ENCODE assay signal across 24 cellular contexts in the genomic region with DNA sequence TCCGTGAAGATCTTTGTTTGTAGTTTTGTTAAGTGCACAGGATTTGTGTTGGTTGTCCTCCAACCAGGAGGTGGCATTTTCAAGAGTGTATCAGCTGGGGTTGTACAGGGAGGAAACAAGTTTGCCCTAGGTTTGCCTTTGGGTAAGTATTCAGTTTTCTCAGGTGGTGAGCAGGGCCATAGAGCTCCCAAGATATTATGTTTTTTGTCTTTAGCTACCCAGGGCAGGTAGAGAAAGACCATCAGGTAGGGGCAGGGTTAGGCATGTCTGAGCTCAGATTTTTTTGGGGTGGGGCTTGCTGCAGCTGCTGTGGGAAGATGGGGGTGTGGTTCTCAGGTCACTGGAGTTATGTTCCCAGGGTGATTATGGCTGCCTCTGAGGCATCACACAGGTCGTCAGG.
"Had no signal": no experiment of that assay in that cellular context is flagged by ENCODE, and none has a peak within 500 bp of the region (broad histone marks: within the 10 kb centered on the region; RNA-seq: fewer than 3 reads in every experiment).

No MANE protein-coding gene starts in this region.

- H3K4me1 ChIP-seq: colonic mucosa, esophagus squamous epithelium, foreskin keratinocyte, gastrocnemius medialis, gastroesophageal sphincter, heart left ventricle, heart right ventricle had no signal

- ATAC-seq: effector memory CD8-positive, alpha-beta T cell; esophagus mucosa; foreskin keratinocyte; gastrocnemius medialis; gastroesophageal sphincter; heart left ventricle; heart right ventricle had no signal

- H3K9me3 ChIP-seq: colonic mucosa, esophagus squamous epithelium, gastrocnemius medialis, gastroesophageal sphincter, heart left ventricle had no signal

- H3K4me3 Mint-ChIP-seq: dendritic cell treated with granulocyte-macrophage colony-stimulating factor and Interleukin-4, amounts not matched to agents 40 ng/mL and 50 ng/mL, for 4 days; effector memory CD8-positive, alpha-beta T cell; endodermal cell had no signal

- H3K27ac Mint-ChIP-seq: dendritic cell treated with granulocyte-macrophage colony-stimulating factor and Interleukin-4, amounts not matched to agents 40 ng/mL and 50 ng/mL, for 4 days; effector memory CD8-positive, alpha-beta T cell; endodermal cell had no signal

- H3K27ac ChIP-seq: colonic mucosa, coronary artery, dorsolateral prefrontal cortex, epithelial cell of prostate, esophagus squamous epithelium, foreskin keratinocyte, gastrocnemius medialis, gastroesophageal sphincter, heart left ventricle, heart right ventricle had no signal

- H3K27me3 Mint-ChIP-seq: effector memory CD8-positive, alpha-beta T cell had no signal

- H3K4me1 Mint-ChIP-seq: endodermal cell had no signal

- H3K27me3 ChIP-seq: colonic mucosa, esophagus squamous epithelium, foreskin keratinocyte, gastrocnemius medialis, heart left ventricle had no signal

- H3K4me3 ChIP-seq: colonic mucosa, coronary artery, dorsolateral prefrontal cortex, esophagus squamous epithelium, gastrocnemius medialis, gastroesophageal sphincter, heart left ventricle, heart right ventricle had no signal

- H3K36me3 ChIP-seq: colonic mucosa, esophagus squamous epithelium, gastrocnemius medialis, gastroesophageal sphincter, heart left ventricle, heart right ventricle had no signal

- DNase-seq: colonic mucosa; cortex of kidney; dermis blood vessel endothelial cell; dorsolateral prefrontal cortex; effector CD4-positive, alpha-beta T cell; effector CD8-positive, alpha-beta T cell; effector memory CD4-positive, alpha-beta T cell; effector memory CD8-positive, alpha-beta T cell; endodermal cell; erythroblast; esophagus squamous epithelium; foreskin fibroblast; foreskin keratinocyte; foreskin melanocyte; gastrocnemius medialis; glutamatergic neuron; head of caudate nucleus; heart left ventricle; heart right ventricle had no signal
